ENCODE assay signal across 8 cellular contexts in the genomic region with DNA sequence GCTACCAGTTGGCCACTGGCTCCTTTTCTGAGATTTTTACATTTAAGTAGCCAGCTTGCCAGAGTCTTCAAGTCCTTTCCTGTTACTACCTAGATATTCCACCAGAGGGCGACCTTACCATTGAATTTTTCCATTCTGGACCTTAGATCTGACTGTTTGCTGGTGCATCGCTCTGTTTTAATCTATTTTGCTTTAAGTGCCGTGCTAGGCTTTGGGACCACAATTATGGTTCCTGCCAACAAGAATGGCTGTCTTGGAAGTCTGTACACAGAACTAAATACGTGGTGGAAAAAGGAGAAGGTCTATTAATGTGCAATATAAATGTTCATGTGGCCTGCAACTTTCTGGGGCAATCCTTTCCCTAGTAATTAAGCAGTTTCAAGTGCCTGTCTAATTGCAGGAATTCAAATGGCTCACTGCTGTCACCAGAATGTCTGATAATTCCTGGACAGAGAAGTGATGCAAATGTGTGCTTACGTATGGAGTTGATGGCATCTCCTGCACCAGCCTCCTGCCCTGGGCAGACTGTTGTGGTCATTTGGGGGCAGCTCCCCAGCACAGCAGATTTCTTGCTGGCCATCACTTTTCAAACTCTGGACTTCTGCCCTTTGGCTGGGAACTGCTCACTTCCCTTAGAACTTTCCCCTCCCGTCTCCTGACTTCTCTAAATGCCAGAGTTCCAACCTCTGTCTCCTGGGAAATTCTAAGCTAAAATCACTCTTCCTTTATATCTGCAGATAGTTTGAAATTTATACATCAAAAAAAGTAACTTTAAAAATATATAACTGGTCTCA. TPM values are rescaled to one million over a fixed set of nuclear protein-coding genes. Genes with fewer than 3 reads are reported as not detected.
DNase-seq lines count a peak whose midpoint lies in the region; ATAC-seq and TF ChIP-seq lines count a peak whose summit lies in the region.

No MANE protein-coding gene starts in this region.

- H3K27ac Mint-ChIP-seq in activated naive CD4-positive, alpha-beta T cell treated with anti-CD3 and anti-CD28 coated beads, Interleukin-2, amount 50 U/mL, for 24 hours, result peak overlapping the region; percentile 65

- no peaks in the 10 kb centered on the region for H3K4me1 ChIP-seq in parathyroid adenoma

- peak; percentile 80 for TF ChIP-seq CTCF in parathyroid adenoma (IDR thresholded peaks at IDR 0.05)

- no peak overlapping the region for H3K9ac ChIP-seq in parathyroid adenoma

- no peaks in the 10 kb centered on the region for H3K27me3 ChIP-seq in parathyroid adenoma (ENCODE audit: control insufficient read depth, insufficient read depth, low read length)

- no peaks in the 10 kb centered on the region for H3K9me3 Mint-ChIP-seq in activated naive CD4-positive, alpha-beta T cell treated with anti-CD3 and anti-CD28 coated beads, Interleukin-2, amount 50 U/mL, for 24 hours

- H3K27ac ChIP-seq in parathyroid adenoma, result no peak overlapping the region

- no peaks in the 10 kb centered on the region for H3K9me3 ChIP-seq in parathyroid adenoma (ENCODE audit: control insufficient read depth, low read length)

- DNase-seq in DMS79 treated with DMSO at 0.1 percent for 48 hours (lab: John Stamatoyannopoulos, UW) (peak; percentile 69), NOMO-1 treated with dmso at 0.1 percent for 144 hours (lab: John Stamatoyannopoulos, UW; ENCODE audit: unreplicated experiment) (peak; percentile 79), glomerular visceral epithelial cell (ENCODE audit: extremely low spot score) (peak; percentile 83), NK-92 (lab: John Stamatoyannopoulos, UW; ENCODE audit: unreplicated experiment) (no peak)
- peak; percentile 85 for DNase-seq in Jurkat, Clone E6-1 (ENCODE audit: low read depth, low spot score)

- no peak overlapping the region for H2AFZ ChIP-seq in parathyroid adenoma

- ATAC-seq in HG03520 (IDR thresholded peaks at IDR 0.05; ENCODE audit: unreplicated experiment), result no peak

- peaks cover 35% of the 10 kb centered on the region for H3K4me1 Mint-ChIP-seq in activated naive CD4-positive, alpha-beta T cell treated with anti-CD3 and anti-CD28 coated beads, Interleukin-2, amount 50 U/mL, for 24 hours

- H3K79me2 ChIP-seq in parathyroid adenoma, result no peaks in the 10 kb centered on the region

- H3K4me2 ChIP-seq in parathyroid adenoma (ENCODE audit: low read length), result no peak overlapping the region

- H3K4me3 ChIP-seq in Jurkat, Clone E6-1 (ENCODE audit: low read length), result no peak overlapping the region
- H3K4me3 ChIP-seq in parathyroid adenoma (ENCODE audit: low read depth, low read length), result no peak overlapping the region

- H3K4me3 Mint-ChIP-seq in activated naive CD4-positive, alpha-beta T cell treated with anti-CD3 and anti-CD28 coated beads, Interleukin-2, amount 50 U/mL, for 24 hours, result no peak overlapping the region

- H3K27me3 Mint-ChIP-seq in activated naive CD4-positive, alpha-beta T cell treated with anti-CD3 and anti-CD28 coated beads, Interleukin-2, amount 50 U/mL, for 24 hours, result peaks cover 2% of the 10 kb centered on the region

- H3K36me3 Mint-ChIP-seq in activated naive CD4-positive, alpha-beta T cell treated with anti-CD3 and anti-CD28 coated beads, Interleukin-2, amount 50 U/mL, for 24 hours, result no peaks in the 10 kb centered on the region

- H3K36me3 ChIP-seq in parathyroid adenoma (ENCODE audit: control insufficient read depth, insufficient read depth, low read length), result no peaks in the 10 kb centered on the region

RNA-seq across cellular contexts. Expression of gene HLA-DOA, which starts 5.6 kb away (rescaled TPM):
- polyA plus RNA-seq in Jurkat, Clone E6-1 (2012; ENCODE audit: insufficient read depth, insufficient read length), result 3.3 TPM

RNA-seq across cellular contexts. Expression of gene BRD2, which starts 46.6 kb away (rescaled TPM):
- polyA plus RNA-seq in Jurkat, Clone E6-1 (2012; ENCODE audit: insufficient read depth, insufficient read length), result 232 TPM

RNA-seq across cellular contexts. Expression of gene HLA-DPA1, which starts 58.4 kb away (rescaled TPM):
- 1.3 TPM for polyA plus RNA-seq in Jurkat, Clone E6-1 (2012; ENCODE audit: insufficient read depth, insufficient read length)
